Comparison of ENCODE assay signal across 1 cellular context in the genomic region with DNA sequence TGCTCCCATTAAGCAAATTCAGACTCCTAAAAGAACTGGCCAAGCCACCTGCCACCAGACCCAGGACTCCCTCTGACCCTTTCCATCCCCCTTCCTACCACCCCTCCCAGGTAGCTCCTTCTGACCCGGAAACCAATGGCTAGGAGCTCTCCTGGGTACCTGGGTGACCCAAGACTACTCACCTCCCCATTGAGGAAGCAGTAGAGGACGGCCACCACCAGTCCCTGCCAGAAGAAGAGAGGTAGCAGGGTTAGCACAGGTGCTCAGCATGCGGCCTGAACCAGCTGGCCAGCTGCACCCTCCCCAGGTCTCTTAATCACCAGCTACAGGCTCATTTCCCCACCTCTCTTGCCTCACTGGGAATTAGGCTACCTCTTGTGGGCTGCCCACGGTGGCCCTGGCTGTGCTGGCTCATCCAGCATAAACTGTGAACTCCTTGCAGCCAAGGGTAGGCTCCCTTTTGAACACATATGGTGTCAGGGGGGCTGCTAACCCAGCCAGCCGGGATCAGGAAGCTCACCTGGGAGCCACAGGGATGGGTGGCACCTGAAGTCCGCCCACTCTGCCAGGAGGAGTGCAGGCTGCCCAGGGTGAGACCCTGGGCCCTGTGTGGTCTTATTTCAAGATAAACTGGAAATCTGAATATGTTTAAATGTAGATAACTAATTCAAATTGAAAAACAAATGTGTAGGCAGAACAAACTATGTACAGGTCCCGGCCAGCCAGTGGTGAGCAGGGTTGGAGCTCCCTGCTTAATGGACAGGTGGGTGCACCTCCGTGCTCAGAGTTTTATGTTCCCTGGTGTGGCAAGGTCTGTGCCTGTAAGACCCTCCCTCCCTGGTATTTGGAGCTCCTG.
TF ChIP-seq lines count a peak whose summit lies in the region.

No MANE protein-coding gene starts in this region.

TF ChIP-seq in SK-N-SH, 30 proteins besides CTCF, POLR2A, EP300 and RAD21 (continued from another document):
- TF ChIP-seq, protein P1, sequence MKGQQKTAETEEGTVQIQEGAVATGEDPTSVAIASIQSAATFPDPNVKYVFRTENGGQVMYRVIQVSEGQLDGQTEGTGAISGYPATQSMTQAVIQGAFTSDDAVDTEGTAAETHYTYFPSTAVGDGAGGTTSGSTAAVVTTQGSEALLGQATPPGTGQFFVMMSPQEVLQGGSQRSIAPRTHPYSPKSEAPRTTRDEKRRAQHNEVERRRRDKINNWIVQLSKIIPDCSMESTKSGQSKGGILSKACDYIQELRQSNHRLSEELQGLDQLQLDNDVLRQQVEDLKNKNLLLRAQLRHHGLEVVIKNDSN (IDR thresholded peaks at IDR 0.05; ENCODE audit: borderline replicate concordance, low read depth) = no peak
- TF ChIP-seq NRF1 (IDR thresholded peaks at IDR 0.05; ENCODE audit: low read depth, low read length) = no peak
- TF ChIP-seq NFIC (IDR thresholded peaks at IDR 0.05; ENCODE audit: borderline replicate concordance) = no peak
- TF ChIP-seq, protein P2, sequence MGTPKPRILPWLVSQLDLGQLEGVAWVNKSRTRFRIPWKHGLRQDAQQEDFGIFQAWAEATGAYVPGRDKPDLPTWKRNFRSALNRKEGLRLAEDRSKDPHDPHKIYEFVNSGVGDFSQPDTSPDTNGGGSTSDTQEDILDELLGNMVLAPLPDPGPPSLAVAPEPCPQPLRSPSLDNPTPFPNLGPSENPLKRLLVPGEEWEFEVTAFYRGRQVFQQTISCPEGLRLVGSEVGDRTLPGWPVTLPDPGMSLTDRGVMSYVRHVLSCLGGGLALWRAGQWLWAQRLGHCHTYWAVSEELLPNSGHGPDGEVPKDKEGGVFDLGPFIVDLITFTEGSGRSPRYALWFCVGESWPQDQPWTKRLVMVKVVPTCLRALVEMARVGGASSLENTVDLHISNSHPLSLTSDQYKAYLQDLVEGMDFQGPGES (IDR thresholded peaks at IDR 0.05; ENCODE audit: low read depth, low read length) = no peak
- TF ChIP-seq GATA2 (CRISPR knock-in tag; IDR thresholded peaks at IDR 0.05) = no peak
- no peak for TF ChIP-seq SIN3A (IDR thresholded peaks at IDR 0.05; ENCODE audit: borderline replicate concordance, low read depth, low read length)
